1 cellular context compared by ENCODE assay signal in the genomic region with DNA sequence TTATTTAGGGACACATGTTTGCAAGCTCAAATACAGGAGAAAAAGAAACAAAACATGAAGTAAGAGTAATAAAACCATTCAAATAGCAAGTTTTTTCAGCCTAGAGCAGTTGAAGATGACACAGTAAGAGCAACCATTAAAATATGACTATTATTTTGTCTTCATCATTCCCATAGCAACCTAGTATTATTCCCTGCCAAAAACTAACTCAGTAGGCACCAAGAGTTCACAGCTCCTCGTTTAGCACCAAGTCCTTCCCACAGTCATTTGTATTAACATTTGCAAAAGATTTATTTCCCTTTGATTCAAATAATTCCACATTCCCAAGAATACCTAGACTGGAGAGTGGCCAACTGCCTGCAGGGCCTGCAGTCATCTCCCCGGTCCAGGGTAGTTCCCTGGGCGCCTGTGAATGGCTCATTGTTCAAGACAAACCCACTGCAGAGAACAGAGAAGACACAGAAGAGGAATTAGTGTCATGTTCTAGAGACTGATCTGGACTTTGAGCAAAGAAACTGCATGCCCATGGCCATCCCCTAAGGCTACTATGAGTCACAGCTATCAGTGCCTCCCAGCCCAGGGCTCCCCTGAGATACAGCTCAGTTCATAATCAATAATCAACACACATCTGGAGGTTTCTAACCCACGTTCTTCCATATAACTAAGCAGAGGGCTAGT.
TF ChIP-seq lines count a peak whose summit lies in the region.

No MANE protein-coding gene starts in this region.

TF ChIP-seq in HepG2, 621 proteins besides CTCF, POLR2A, EP300 and RAD21 (continued from another document and continues in another):
- TF ChIP-seq NCOA2 (CRISPR knock-in tag; IDR thresholded peaks at IDR 0.05) (peak; percentile 55), ZNF724P (CRISPR knock-in tag; IDR thresholded peaks at IDR 0.05; ENCODE audit: borderline replicate concordance) (no peak), SAP130 (CRISPR knock-in tag; IDR thresholded peaks at IDR 0.05; ENCODE audit: low read depth) (peak; percentile 45), ZNF232 (CRISPR knock-in tag; IDR thresholded peaks at IDR 0.05; ENCODE audit: borderline replicate concordance) (no peak), HDAC6 (IDR thresholded peaks at IDR 0.05; ENCODE audit: low read depth, low read length) (no peak), CBX5 (CRISPR knock-in tag; IDR thresholded peaks at IDR 0.05; ENCODE audit: borderline replicate concordance) (peak; percentile 46; the same call in 1 of the 2 replicates), SP1 (IDR thresholded peaks at IDR 0.05) (no peak), SP1 (CRISPR knock-in tag; IDR thresholded peaks at IDR 0.05) (no peak), RXRB (CRISPR knock-in tag; IDR thresholded peaks at IDR 0.05; ENCODE audit: borderline replicate concordance) (peak; percentile 50; the same call in 1 of the 2 replicates), ETV5 (CRISPR knock-in tag; IDR thresholded peaks at IDR 0.05; ENCODE audit: borderline replicate concordance) (peak; percentile 20; the same call in 1 of the 2 replicates), ZNF225 (CRISPR knock-in tag; IDR thresholded peaks at IDR 0.05) (no peak), ZNF264 (CRISPR knock-in tag; IDR thresholded peaks at IDR 0.05) (peak; percentile 88; the same call in 1 of the 2 replicates), GATAD2A (CRISPR knock-in tag; IDR thresholded peaks at IDR 0.05) (peak; percentile 93), ZNF792 (CRISPR knock-in tag; IDR thresholded peaks at IDR 0.05) (0 out of 2 replicates have a peak, but pooled peaks have one; percentile 43), NFYC (CRISPR knock-in tag; IDR thresholded peaks at IDR 0.05) (no peak), JUND (CRISPR knock-in tag; IDR thresholded peaks at IDR 0.05) (peak; percentile 80; the same call in 1 of the 2 replicates), FOXA3 (CRISPR knock-in tag; IDR thresholded peaks at IDR 0.05) (peak; percentile 36), MED1 (CRISPR knock-in tag; IDR thresholded peaks at IDR 0.05) (peak; percentile 49), ZBTB7B (CRISPR knock-in tag; IDR thresholded peaks at IDR 0.05) (peak; percentile 29; the same call in 1 of the 2 replicates), ZBTB8A (CRISPR knock-in tag; IDR thresholded peaks at IDR 0.05; ENCODE audit: borderline replicate concordance, low read depth) (no peak), SOX5 (CRISPR knock-in tag; IDR thresholded peaks at IDR 0.05; ENCODE audit: borderline replicate concordance) (peak; percentile 72; the same call in 1 of the 2 replicates), PTBP1 (IDR thresholded peaks at IDR 0.05; ENCODE audit: low read depth, low read length, poor library complexity, severe bottlenecking) (no peak), FOXP1 (IDR thresholded peaks at IDR 0.05) (no peak), FOXP1 (CRISPR knock-in tag; IDR thresholded peaks at IDR 0.05) (no peak), ZMYM4 (CRISPR knock-in tag; IDR thresholded peaks at IDR 0.05) (peak; percentile 59), HOXA3 (CRISPR knock-in tag; IDR thresholded peaks at IDR 0.05) (peak; percentile 62; the same call in 1 of the 2 replicates), XRCC5 (optimal IDR thresholded peaks at IDR 0.05; ENCODE audit: low read length) (peak; percentile 72), MEIS1 (CRISPR knock-in tag; IDR thresholded peaks at IDR 0.05; ENCODE audit: borderline replicate concordance) (no peak; the same call in 1 of the 2 replicates), ZSCAN30 (CRISPR knock-in tag; IDR thresholded peaks at IDR 0.05) (no peak), MIER3 (CRISPR knock-in tag; IDR thresholded peaks at IDR 0.05; ENCODE audit: borderline replicate concordance) (peak; percentile 57; the same call in 1 of the 2 replicates), SETDB1 (CRISPR knock-in tag; IDR thresholded peaks at IDR 0.05; ENCODE audit: borderline replicate concordance) (no peak), THAP11 (CRISPR knock-in tag; IDR thresholded peaks at IDR 0.05) (0 out of 2 replicates have a peak, but pooled peaks have one; percentile 37)
- TF ChIP-seq, protein P1, sequence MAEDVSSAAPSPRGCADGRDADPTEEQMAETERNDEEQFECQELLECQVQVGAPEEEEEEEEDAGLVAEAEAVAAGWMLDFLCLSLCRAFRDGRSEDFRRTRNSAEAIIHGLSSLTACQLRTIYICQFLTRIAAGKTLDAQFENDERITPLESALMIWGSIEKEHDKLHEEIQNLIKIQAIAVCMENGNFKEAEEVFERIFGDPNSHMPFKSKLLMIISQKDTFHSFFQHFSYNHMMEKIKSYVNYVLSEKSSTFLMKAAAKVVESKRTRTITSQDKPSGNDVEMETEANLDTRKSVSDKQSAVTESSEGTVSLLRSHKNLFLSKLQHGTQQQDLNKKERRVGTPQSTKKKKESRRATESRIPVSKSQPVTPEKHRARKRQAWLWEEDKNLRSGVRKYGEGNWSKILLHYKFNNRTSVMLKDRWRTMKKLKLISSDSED (CRISPR knock-in tag; IDR thresholded peaks at IDR 0.05), result no peak
- TF ChIP-seq, protein P2, sequence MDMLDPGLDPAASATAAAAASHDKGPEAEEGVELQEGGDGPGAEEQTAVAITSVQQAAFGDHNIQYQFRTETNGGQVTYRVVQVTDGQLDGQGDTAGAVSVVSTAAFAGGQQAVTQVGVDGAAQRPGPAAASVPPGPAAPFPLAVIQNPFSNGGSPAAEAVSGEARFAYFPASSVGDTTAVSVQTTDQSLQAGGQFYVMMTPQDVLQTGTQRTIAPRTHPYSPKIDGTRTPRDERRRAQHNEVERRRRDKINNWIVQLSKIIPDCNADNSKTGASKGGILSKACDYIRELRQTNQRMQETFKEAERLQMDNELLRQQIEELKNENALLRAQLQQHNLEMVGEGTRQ (IDR thresholded peaks at IDR 0.05; ENCODE audit: low read depth, low read length), result no peak
- TF ChIP-seq, protein P2 (CRISPR knock-in tag; IDR thresholded peaks at IDR 0.05; ENCODE audit: borderline replicate concordance), result no peak
- TF ChIP-seq, protein P3, sequence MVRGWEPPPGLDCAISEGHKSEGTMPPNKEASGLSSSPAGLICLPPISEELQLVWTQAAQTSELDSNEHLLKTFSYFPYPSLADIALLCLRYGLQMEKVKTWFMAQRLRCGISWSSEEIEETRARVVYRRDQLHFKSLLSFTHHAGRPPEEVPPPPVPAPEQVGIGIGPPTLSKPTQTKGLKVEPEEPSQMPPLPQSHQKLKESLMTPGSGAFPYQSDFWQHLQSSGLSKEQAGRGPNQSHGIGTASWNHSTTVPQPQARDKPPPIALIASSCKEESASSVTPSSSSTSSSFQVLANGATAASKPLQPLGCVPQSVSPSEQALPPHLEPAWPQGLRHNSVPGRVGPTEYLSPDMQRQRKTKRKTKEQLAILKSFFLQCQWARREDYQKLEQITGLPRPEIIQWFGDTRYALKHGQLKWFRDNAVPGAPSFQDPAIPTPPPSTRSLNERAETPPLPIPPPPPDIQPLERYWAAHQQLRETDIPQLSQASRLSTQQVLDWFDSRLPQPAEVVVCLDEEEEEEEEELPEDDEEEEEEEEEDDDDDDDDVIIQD (CRISPR knock-in tag; IDR thresholded peaks at IDR 0.05; ENCODE audit: low read depth), result peak; percentile 43; the same call in 1 of the 2 replicates
- TF ChIP-seq, protein P4, sequence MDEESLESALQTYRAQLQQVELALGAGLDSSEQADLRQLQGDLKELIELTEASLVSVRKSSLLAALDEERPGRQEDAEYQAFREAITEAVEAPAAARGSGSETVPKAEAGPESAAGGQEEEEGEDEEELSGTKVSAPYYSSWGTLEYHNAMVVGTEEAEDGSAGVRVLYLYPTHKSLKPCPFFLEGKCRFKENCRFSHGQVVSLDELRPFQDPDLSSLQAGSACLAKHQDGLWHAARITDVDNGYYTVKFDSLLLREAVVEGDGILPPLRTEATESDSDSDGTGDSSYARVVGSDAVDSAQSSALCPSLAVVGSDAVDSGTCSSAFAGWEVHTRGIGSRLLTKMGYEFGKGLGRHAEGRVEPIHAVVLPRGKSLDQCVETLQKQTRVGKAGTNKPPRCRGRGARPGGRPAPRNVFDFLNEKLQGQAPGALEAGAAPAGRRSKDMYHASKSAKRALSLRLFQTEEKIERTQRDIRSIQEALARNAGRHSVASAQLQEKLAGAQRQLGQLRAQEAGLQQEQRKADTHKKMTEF (CRISPR knock-in tag; IDR thresholded peaks at IDR 0.05), result peak; percentile 40; the same call in 1 of the 2 replicates
- TF ChIP-seq, protein P5, sequence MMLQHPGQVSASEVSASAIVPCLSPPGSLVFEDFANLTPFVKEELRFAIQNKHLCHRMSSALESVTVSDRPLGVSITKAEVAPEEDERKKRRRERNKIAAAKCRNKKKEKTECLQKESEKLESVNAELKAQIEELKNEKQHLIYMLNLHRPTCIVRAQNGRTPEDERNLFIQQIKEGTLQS (CRISPR knock-in tag; IDR thresholded peaks at IDR 0.05), result peak; percentile 66
- TF ChIP-seq, protein P6, sequence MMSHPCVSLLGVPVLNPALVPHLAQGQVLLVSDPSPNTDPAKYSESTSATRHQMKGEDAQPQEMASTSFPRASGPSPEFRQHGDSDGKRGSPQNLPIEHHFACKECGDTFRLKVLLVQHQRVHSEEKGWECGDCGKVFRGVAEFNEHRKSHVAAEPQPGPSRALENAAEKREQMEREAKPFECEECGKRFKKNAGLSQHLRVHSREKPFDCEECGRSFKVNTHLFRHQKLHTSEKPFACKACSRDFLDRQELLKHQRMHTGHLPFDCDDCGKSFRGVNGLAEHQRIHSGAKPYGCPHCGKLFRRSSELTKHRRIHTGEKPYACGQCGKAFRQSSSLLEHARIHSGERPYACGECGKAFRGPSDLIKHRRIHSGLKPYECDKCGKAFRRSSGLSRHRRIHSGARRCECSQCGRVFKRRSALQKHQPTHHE (CRISPR knock-in tag; IDR thresholded peaks at IDR 0.05; ENCODE audit: borderline replicate concordance), result no peak
- TF ChIP-seq, protein P7, sequence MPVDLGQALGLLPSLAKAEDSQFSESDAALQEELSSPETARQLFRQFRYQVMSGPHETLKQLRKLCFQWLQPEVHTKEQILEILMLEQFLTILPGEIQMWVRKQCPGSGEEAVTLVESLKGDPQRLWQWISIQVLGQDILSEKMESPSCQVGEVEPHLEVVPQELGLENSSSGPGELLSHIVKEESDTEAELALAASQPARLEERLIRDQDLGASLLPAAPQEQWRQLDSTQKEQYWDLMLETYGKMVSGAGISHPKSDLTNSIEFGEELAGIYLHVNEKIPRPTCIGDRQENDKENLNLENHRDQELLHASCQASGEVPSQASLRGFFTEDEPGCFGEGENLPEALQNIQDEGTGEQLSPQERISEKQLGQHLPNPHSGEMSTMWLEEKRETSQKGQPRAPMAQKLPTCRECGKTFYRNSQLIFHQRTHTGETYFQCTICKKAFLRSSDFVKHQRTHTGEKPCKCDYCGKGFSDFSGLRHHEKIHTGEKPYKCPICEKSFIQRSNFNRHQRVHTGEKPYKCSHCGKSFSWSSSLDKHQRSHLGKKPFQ (CRISPR knock-in tag; IDR thresholded peaks at IDR 0.05; ENCODE audit: insufficient replicate concordance), result no peak
- TF ChIP-seq, protein P8, sequence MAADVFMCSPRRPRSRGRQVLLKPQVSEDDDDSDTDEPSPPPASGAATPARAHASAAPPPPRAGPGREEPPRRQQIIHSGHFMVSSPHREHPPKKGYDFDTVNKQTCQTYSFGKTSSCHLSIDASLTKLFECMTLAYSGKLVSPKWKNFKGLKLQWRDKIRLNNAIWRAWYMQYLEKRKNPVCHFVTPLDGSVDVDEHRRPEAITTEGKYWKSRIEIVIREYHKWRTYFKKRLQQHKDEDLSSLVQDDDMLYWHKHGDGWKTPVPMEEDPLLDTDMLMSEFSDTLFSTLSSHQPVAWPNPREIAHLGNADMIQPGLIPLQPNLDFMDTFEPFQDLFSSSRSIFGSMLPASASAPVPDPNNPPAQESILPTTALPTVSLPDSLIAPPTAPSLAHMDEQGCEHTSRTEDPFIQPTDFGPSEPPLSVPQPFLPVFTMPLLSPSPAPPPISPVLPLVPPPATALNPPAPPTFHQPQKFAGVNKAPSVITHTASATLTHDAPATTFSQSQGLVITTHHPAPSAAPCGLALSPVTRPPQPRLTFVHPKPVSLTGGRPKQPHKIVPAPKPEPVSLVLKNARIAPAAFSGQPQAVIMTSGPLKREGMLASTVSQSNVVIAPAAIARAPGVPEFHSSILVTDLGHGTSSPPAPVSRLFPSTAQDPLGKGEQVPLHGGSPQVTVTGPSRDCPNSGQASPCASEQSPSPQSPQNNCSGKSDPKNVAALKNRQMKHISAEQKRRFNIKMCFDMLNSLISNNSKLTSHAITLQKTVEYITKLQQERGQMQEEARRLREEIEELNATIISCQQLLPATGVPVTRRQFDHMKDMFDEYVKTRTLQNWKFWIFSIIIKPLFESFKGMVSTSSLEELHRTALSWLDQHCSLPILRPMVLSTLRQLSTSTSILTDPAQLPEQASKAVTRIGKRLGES (CRISPR knock-in tag; IDR thresholded peaks at IDR 0.05; ENCODE audit: borderline replicate concordance), result no peak
- TF ChIP-seq, protein P9, sequence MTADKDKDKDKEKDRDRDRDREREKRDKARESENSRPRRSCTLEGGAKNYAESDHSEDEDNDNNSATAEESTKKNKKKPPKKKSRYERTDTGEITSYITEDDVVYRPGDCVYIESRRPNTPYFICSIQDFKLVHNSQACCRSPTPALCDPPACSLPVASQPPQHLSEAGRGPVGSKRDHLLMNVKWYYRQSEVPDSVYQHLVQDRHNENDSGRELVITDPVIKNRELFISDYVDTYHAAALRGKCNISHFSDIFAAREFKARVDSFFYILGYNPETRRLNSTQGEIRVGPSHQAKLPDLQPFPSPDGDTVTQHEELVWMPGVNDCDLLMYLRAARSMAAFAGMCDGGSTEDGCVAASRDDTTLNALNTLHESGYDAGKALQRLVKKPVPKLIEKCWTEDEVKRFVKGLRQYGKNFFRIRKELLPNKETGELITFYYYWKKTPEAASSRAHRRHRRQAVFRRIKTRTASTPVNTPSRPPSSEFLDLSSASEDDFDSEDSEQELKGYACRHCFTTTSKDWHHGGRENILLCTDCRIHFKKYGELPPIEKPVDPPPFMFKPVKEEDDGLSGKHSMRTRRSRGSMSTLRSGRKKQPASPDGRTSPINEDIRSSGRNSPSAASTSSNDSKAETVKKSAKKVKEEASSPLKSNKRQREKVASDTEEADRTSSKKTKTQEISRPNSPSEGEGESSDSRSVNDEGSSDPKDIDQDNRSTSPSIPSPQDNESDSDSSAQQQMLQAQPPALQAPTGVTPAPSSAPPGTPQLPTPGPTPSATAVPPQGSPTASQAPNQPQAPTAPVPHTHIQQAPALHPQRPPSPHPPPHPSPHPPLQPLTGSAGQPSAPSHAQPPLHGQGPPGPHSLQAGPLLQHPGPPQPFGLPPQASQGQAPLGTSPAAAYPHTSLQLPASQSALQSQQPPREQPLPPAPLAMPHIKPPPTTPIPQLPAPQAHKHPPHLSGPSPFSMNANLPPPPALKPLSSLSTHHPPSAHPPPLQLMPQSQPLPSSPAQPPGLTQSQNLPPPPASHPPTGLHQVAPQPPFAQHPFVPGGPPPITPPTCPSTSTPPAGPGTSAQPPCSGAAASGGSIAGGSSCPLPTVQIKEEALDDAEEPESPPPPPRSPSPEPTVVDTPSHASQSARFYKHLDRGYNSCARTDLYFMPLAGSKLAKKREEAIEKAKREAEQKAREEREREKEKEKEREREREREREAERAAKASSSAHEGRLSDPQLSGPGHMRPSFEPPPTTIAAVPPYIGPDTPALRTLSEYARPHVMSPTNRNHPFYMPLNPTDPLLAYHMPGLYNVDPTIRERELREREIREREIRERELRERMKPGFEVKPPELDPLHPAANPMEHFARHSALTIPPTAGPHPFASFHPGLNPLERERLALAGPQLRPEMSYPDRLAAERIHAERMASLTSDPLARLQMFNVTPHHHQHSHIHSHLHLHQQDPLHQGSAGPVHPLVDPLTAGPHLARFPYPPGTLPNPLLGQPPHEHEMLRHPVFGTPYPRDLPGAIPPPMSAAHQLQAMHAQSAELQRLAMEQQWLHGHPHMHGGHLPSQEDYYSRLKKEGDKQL (CRISPR knock-in tag; IDR thresholded peaks at IDR 0.05; ENCODE audit: low read depth), result no peak
